In the genomic region with DNA sequence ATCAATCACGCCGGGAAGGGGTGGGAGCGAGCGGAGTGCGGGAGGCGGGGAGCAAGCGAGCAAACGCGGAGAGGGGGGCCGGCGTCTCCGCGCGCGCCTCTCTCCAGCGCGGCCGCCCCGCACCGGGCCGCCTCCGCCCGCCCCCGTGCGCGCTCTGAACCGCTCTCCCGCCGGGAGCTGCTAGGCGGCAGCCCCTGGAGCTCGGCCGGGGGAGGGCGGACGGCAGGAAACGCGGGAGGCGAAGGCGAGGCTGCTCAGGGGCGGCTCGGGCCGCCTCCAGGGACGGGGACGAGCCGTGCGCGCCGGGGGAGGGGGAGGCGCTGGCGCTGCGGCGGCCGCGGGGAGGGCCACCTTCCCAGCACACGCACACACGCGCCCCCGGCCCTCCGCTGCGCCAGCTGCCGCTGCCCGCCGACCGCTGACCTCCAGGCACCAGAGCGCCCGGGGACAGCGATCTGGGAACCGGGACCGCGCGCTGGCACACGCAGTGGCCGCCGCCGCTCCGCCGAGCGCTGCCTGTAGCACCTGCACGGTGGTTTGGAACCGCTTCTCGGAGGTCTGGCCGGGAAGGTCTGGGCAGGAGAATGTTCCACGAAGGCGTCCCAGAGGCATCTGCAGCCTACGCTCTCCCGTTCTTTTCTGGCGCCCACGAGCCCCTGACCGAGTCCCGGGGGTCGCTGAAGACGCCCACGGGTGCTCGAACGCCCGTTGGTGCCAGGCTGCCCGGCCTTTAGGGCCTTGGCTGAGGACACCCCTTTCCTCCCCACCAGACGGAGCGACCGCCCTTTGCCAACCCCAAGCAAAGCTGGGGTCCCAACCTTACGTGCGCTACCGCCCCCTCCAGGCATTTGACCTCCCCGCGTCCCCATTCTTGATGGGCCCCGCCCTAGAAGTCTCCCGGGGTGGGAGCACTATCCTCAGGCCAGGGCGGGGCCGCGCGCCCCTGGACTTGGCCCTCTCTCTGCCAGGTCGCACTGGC, we compare ENCODE assay signal across 8 cellular contexts. TPM values are rescaled to one million over a fixed set of nuclear protein-coding genes. Genes with fewer than 3 reads are reported as not detected.
DNase-seq lines count a peak whose midpoint lies in the region; ATAC-seq and TF ChIP-seq lines count a peak whose summit lies in the region.

A gene (minus strand): TSS at position 3 of the 979 bp plus-strand sequence. CDS start 198 bp downstream, outside the sequence.

- in situ Hi-C loops in astrocyte of the cerebellum (cut with HindIII; ENCODE audit: low sequenced_read_pairs) = no loop called here

- TF ChIP-seq CTCF in heart right ventricle (IDR thresholded peaks at IDR 0.05) (no peak), astrocyte of the cerebellum (IDR thresholded peaks at IDR 0.05; ENCODE audit: low read depth, low read length, missing control alignments) (no peak), right lobe of liver (IDR thresholded peaks at IDR 0.05) (no peak)

- H3K4me3 ChIP-seq in heart right ventricle (peak within 1 kb of the TSS in 9 of 10 donors; percentile 20 to 42 (median 31)), astrocyte of the cerebellum (ENCODE audit: low read depth, low read length) (peak within 1 kb of the TSS; percentile 14), right lobe of liver (peak within 1 kb of the TSS in 2 of 3 donors; percentile 11 to 43), urinary bladder (ENCODE audit: low read depth, low read length) (peak within 1 kb of the TSS; percentile 44)

- 2% methylated on average over 88 to 111 of the region's 111 CpGs for WGBS in heart right ventricle, 2 donors
- WGBS in right lobe of liver (ENCODE audit: insufficient coverage, low coverage, low lambda C conversion rate, missing lambda C conversion rate) = 3% methylated on average over 47 of the region's 111 CpGs
- whole genome bisulfite sequencing in urinary bladder = 2% methylated on average over 111 of the region's 111 CpGs

- no peaks in the 10 kb centered on the region for H3K9me3 ChIP-seq in heart right ventricle
- H3K9me3 ChIP-seq in right lobe of liver = no peaks in the 10 kb centered on the region

- no peaks in the 10 kb centered on the region for H3K36me3 ChIP-seq in heart right ventricle
- no peaks in the 10 kb centered on the region for H3K36me3 ChIP-seq in right lobe of liver
- no peaks in the 10 kb centered on the region for H3K36me3 ChIP-seq in urinary bladder (ENCODE audit: insufficient read depth)

- intact Hi-C loops in heart right ventricle (cut with DNase I) = loop anchor here in 4 of 10 donors (5.0 to 10.0 kb wide), 3 partner anchors 56 to 394 kb away; no protein-coding TSS in a partner anchor
- intact Hi-C loops in Right ventricle myocardium inferior (cut with DNase I) = loop anchor here (5.0 kb wide), 1 partner anchor 392 kb away; no protein-coding TSS in a partner anchor
- intact Hi-C loops in right lobe of liver (cut with DNase I) = loop anchor here in 1 of 2 donors (5.0 kb wide), 1 partner anchor 392 kb away; no protein-coding TSS in a partner anchor

- H3K27me3 ChIP-seq in heart right ventricle = peaks cover 13 to 92% (median 81%) of the 10 kb centered on the region in 7 donors
- peaks cover 6 to 24% of the 10 kb centered on the region in 2 donors for H3K27me3 ChIP-seq in right lobe of liver

- ATAC-seq in heart right ventricle (peak in 1 of 8 donors; percentile 27), Right ventricle myocardium inferior (no peak), right lobe of liver (peak in 2 of 4 donors; percentile 22 to 31), HG02840 (IDR thresholded peaks at IDR 0.05; ENCODE audit: low FRiP score, unreplicated experiment) (no peak), GM21367 (IDR thresholded peaks at IDR 0.05; ENCODE audit: unreplicated experiment) (no peak), GM19467 (IDR thresholded peaks at IDR 0.05; ENCODE audit: unreplicated experiment) (no peak)

- TF ChIP-seq POLR2A in right lobe of liver (IDR thresholded peaks at IDR 0.05) = no peak

- DNase-seq in heart right ventricle (peak in 1 of 2 donors; percentile 18), Right ventricle myocardium inferior (ENCODE audit: missing footprints) (no peak), astrocyte of the cerebellum (ENCODE audit: low read depth) (no peak), right lobe of liver (no peak)

- no peak within 1 kb of the TSS for H3K27ac ChIP-seq in heart right ventricle
- H3K27ac ChIP-seq in right lobe of liver = no peak within 1 kb of the TSS
- H3K27ac ChIP-seq in urinary bladder (ENCODE audit: low read depth) = no peak within 1 kb of the TSS

- H3K4me1 ChIP-seq in heart right ventricle = peaks cover 3 to 22% (median 15%) of the 10 kb centered on the region in 9 donors
- peaks cover 0 to 18% (median 4%) of the 10 kb centered on the region in 4 donors for H3K4me1 ChIP-seq in right lobe of liver
- no peaks in the 10 kb centered on the region for H3K4me1 ChIP-seq in urinary bladder (ENCODE audit: insufficient read depth)

RNA-seq across cellular contexts. Expression of the gene that starts here (rescaled TPM):
- total RNA-seq in heart right ventricle = 1 to 10 TPM in 1 of 10 donors, under 1 TPM in 9; 0.03 to 1.3 (median 0.54) TPM
- under 1 TPM; under 0.01 to 0.37 TPM for polyA plus RNA-seq in heart right ventricle
- total RNA-seq in Right ventricle myocardium inferior = 0.38 TPM
- not detected for total RNA-seq in right lobe of liver
- total RNA-seq in urinary bladder = 0.53 TPM
- polyA plus RNA-seq in urinary bladder = 0.04 TPM
